Comparison of ENCODE assay signal across 15 cellular contexts in genomic region chr1:155185783-155186265, GRCh38. TPM values are rescaled to one million over a fixed set of nuclear protein-coding genes. Genes with fewer than 3 reads are reported as not detected.
DNase-seq lines count a peak whose midpoint lies in the region; ATAC-seq and TF ChIP-seq lines count a peak whose summit lies in the region.
"Had no signal": no experiment of that assay in that cellular context is flagged by ENCODE, and none has a peak within 500 bp of the region (broad histone marks: within the 10 kb centered on the region; RNA-seq: fewer than 3 reads in every experiment).

No MANE protein-coding gene starts in this region.

- H3K9me2 ChIP-seq in SK-N-SH: no peaks in the 10 kb centered on the region

- no peaks in the 10 kb centered on the region for H3K79me2 ChIP-seq in SK-N-SH (ENCODE audit: insufficient read depth)

- peaks cover 6% of the 10 kb centered on the region for H3K36me3 Mint-ChIP-seq in activated naive CD8-positive, alpha-beta T cell treated with anti-CD3 and anti-CD28 coated beads for 36 hours
- peaks cover 4% of the 10 kb centered on the region for H3K36me3 Mint-ChIP-seq in activated naive CD8-positive, alpha-beta T cell treated with anti-CD3 and anti-CD28 coated beads, Interleukin-2, amount 50 U/mL, for 24 hours (ENCODE audit: low read depth)
- peaks cover 33% of the 10 kb centered on the region for H3K36me3 Mint-ChIP-seq in MCF 10A (ENCODE audit: insufficient read depth, unreplicated experiment)
- peaks cover 5% of the 10 kb centered on the region; the same call in 1 of the 2 replicates for H3K36me3 Mint-ChIP-seq in HFFc6 (ENCODE audit: low read depth)
- H3K36me3 Mint-ChIP-seq: naive B cell had no signal

- no peak for DNase-seq in activated naive CD8-positive, alpha-beta T cell treated with anti-CD3 and anti-CD28 coated beads for 36 hours
- DNase-seq in activated naive CD8-positive, alpha-beta T cell treated with anti-CD3 and anti-CD28 coated beads, Interleukin-2, amount 50 U/mL, for 24 hours: no peak
- DNase-seq in MCF 10A (ENCODE audit: unreplicated experiment) (no peak), HFFc6 (no peak), SK-N-SH (no peak), NCI-H2196 (lab: John Stamatoyannopoulos, UW; ENCODE audit: unreplicated experiment) (no peak)
- DNase-seq: activated CD4-positive, alpha-beta T cell treated with anti-CD3 and anti-CD28 coated beads, Interleukin-2, amount 10 ng/mL, durations not matched to agents 7 days and 5 days; activated naive CD4-positive, alpha-beta T cell treated with anti-CD3 and anti-CD28 coated beads, Interleukin-2, amount 50 U/mL, for 16 hours; NCI-H2081; SW 1271 had no signal

- H3K27me3 Mint-ChIP-seq in activated naive CD8-positive, alpha-beta T cell treated with anti-CD3 and anti-CD28 coated beads for 36 hours: no peaks in the 10 kb centered on the region
- no peaks in the 10 kb centered on the region for H3K27me3 Mint-ChIP-seq in activated naive CD8-positive, alpha-beta T cell treated with anti-CD3 and anti-CD28 coated beads, Interleukin-2, amount 50 U/mL, for 24 hours
- no peaks in the 10 kb centered on the region for H3K27me3 Mint-ChIP-seq in MCF 10A (ENCODE audit: insufficient read depth, unreplicated experiment)
- H3K27me3 Mint-ChIP-seq in HFFc6 (ENCODE audit: insufficient read depth): no peaks in the 10 kb centered on the region; the same call in 1 of the 2 replicates
- H3K27me3 Mint-ChIP-seq: activated CD4-positive, alpha-beta T cell treated with anti-CD3 and anti-CD28 coated beads, Interleukin-2, amount 10 ng/mL, durations not matched to agents 7 days and 5 days; naive B cell had no signal

- H3K27ac ChIP-seq in mucosa of rectum (ENCODE audit: low read depth in 2 of 2, low read length in 2 of 2) (peak overlapping the region; percentile 77 to 79), SK-N-SH (ENCODE audit: low read depth in 2 of 2, low read length in 1 of 2) (peak overlapping the region in 1 of 2 experiments; percentile 62; a peak in 1 of 4 replicates)
- H3K27ac ChIP-seq: KMS-11 had no signal

- H2AFZ ChIP-seq in SK-N-SH (ENCODE audit: low read depth): no peak overlapping the region

- CTCF ChIA-PET in MCF 10A (lab: Yijun Ruan, JAX): interaction anchor here (0.6 to 2.7 kb wide), 5 partner anchors 8 to 48 kb away, joined by 4 to 18 read pairs (median 15); partner anchors contain the start of gene KRTCAP2
- CTCF ChIA-PET in SK-N-SH (lab: Yijun Ruan, JAX): interaction anchor here (0.6 to 5.4 kb wide), 8 partner anchors 8 to 109 kb away, joined by 3 to 60 read pairs (median 4); partner anchors contain the start of genes KRTCAP2 and TRIM46

- H3K9me3 ChIP-seq in mucosa of rectum (ENCODE audit: control insufficient read depth in 2 of 2, low read length in 2 of 2) (no peaks in the 10 kb centered on the region), SK-N-SH (no peaks in the 10 kb centered on the region)

- intact Hi-C loops in MCF 10A (cut with micrococcal nuclease): no loop called here

- no peaks in the 10 kb centered on the region for H3K27me3 ChIP-seq in mucosa of rectum (ENCODE audit: control insufficient read depth in 2 of 2, insufficient read depth in 2 of 2, low read length in 2 of 2)
- no peaks in the 10 kb centered on the region for H3K27me3 ChIP-seq in SK-N-SH (ENCODE audit: insufficient read depth)

- POLR2A ChIA-PET in MCF 10A (lab: Yijun Ruan, JAX): interaction anchor here (0.7 to 15.7 kb wide), 3 partner anchors 9 to 1218 kb away, joined by 3 to 215 read pairs (median 4); no protein-coding TSS in a partner anchor
- POLR2A ChIA-PET in SK-N-SH (lab: Yijun Ruan, JAX): interaction anchor here (0.6 to 2.0 kb wide), 2 partner anchors 8 to 11 kb away, joined by 3 to 19 read pairs; no protein-coding TSS in a partner anchor

- no peak for ATAC-seq in activated naive CD8-positive, alpha-beta T cell treated with anti-CD3 and anti-CD28 coated beads, Interleukin-2, amount 50 U/mL, for 24 hours
- no peak for ATAC-seq in GM18870 (IDR thresholded peaks at IDR 0.05; ENCODE audit: unreplicated experiment)

- no peaks in the 10 kb centered on the region for H4K20me1 ChIP-seq in SK-N-SH (ENCODE audit: insufficient read depth)

- peaks cover 4% of the 10 kb centered on the region for H3K4me1 Mint-ChIP-seq in activated naive CD8-positive, alpha-beta T cell treated with anti-CD3 and anti-CD28 coated beads for 36 hours
- peaks cover 2% of the 10 kb centered on the region for H3K4me1 Mint-ChIP-seq in activated naive CD8-positive, alpha-beta T cell treated with anti-CD3 and anti-CD28 coated beads, Interleukin-2, amount 50 U/mL, for 24 hours
- H3K4me1 Mint-ChIP-seq in MCF 10A (ENCODE audit: insufficient read depth, unreplicated experiment) (peaks cover 21% of the 10 kb centered on the region), HFFc6 (ENCODE audit: low read depth) (0 out of 2 replicates have a peak, but pooled peaks cover 7% of the 10 kb centered on the region)

- H3K4me2 ChIP-seq in SK-N-SH: no peak overlapping the region
- H3K4me2 ChIP-seq: KMS-11, smooth muscle cell had no signal

- 80% methylated on average over 5 of the region's 9 CpGs for WGBS in SK-N-SH (ENCODE audit: low lambda C conversion rate)

- TF ChIP-seq EP300 in SK-N-SH (IDR thresholded peaks at IDR 0.05; ENCODE audit: borderline replicate concordance in 1 of 2, low read depth in 1 of 2, low read length in 1 of 2): no peak

- no peak overlapping the region for H3K4me3 Mint-ChIP-seq in activated naive CD8-positive, alpha-beta T cell treated with anti-CD3 and anti-CD28 coated beads for 36 hours
- no peak overlapping the region for H3K4me3 Mint-ChIP-seq in activated naive CD8-positive, alpha-beta T cell treated with anti-CD3 and anti-CD28 coated beads, Interleukin-2, amount 50 U/mL, for 24 hours
- no peak overlapping the region for H3K4me3 Mint-ChIP-seq in MCF 10A (ENCODE audit: unreplicated experiment)
- no peak overlapping the region for H3K4me3 Mint-ChIP-seq in HFFc6
- H3K4me3 Mint-ChIP-seq: activated CD4-positive, alpha-beta T cell treated with anti-CD3 and anti-CD28 coated beads, Interleukin-2, amount 10 ng/mL, durations not matched to agents 7 days and 5 days had no signal

- H3K4me3 ChIP-seq in mucosa of rectum (ENCODE audit: low read length in 2 of 2) (no peak overlapping the region), SK-N-SH (ENCODE audit: low read depth in 2 of 2, low read length in 1 of 2) (no peak overlapping the region)
- H3K4me3 ChIP-seq: smooth muscle cell had no signal

- H3K4me1 ChIP-seq in mucosa of rectum (ENCODE audit: control insufficient read depth in 2 of 2, insufficient read depth in 2 of 2, low read length in 2 of 2) (peaks cover 34 to 37% of the 10 kb centered on the region in 2 donors), SK-N-SH (ENCODE audit: control insufficient read depth in 1 of 2, insufficient read depth in 2 of 2, low read depth in 1 of 2, low read length in 1 of 2) (peaks cover 0 to 25% of the 10 kb centered on the region in 2 experiments; a peak in 1 of 4 replicates)

- H3K27ac Mint-ChIP-seq in activated naive CD8-positive, alpha-beta T cell treated with anti-CD3 and anti-CD28 coated beads for 36 hours: peak overlapping the region; percentile 11
- no peak overlapping the region for H3K27ac Mint-ChIP-seq in activated naive CD8-positive, alpha-beta T cell treated with anti-CD3 and anti-CD28 coated beads, Interleukin-2, amount 50 U/mL, for 24 hours
- H3K27ac Mint-ChIP-seq in MCF 10A (ENCODE audit: low read depth, unreplicated experiment) (peak overlapping the region; percentile 51), HFFc6 (no peak overlapping the region)
- H3K27ac Mint-ChIP-seq: activated CD4-positive, alpha-beta T cell treated with anti-CD3 and anti-CD28 coated beads, Interleukin-2, amount 10 ng/mL, durations not matched to agents 7 days and 5 days had no signal

- H3K36me3 ChIP-seq in mucosa of rectum (ENCODE audit: control insufficient read depth in 2 of 2, insufficient read depth in 2 of 2, low read length in 2 of 2): peaks cover 0 to 2% of the 10 kb centered on the region in 2 donors
- peaks cover under 1 to 17% of the 10 kb centered on the region in 2 experiments for H3K36me3 ChIP-seq in SK-N-SH (replicated peaks in 1 of 2; ENCODE audit: control insufficient read depth in 1 of 2, insufficient read depth in 2 of 2, low read length in 1 of 2)

- H3K9me3 Mint-ChIP-seq in activated naive CD8-positive, alpha-beta T cell treated with anti-CD3 and anti-CD28 coated beads for 36 hours: no peaks in the 10 kb centered on the region
- no peaks in the 10 kb centered on the region for H3K9me3 Mint-ChIP-seq in activated naive CD8-positive, alpha-beta T cell treated with anti-CD3 and anti-CD28 coated beads, Interleukin-2, amount 50 U/mL, for 24 hours
- H3K9me3 Mint-ChIP-seq in MCF 10A (ENCODE audit: unreplicated experiment) (no peaks in the 10 kb centered on the region), HFFc6 (no peaks in the 10 kb centered on the region)
- H3K9me3 Mint-ChIP-seq: activated CD4-positive, alpha-beta T cell treated with anti-CD3 and anti-CD28 coated beads, Interleukin-2, amount 10 ng/mL, durations not matched to agents 7 days and 5 days had no signal

- TF ChIP-seq RAD21 in SK-N-SH (IDR thresholded peaks at IDR 0.05; ENCODE audit: low read length): no peak

- H3K9ac ChIP-seq in mucosa of rectum (ENCODE audit: low read depth in 1 of 2, low read length in 2 of 2) (peak overlapping the region; percentile 38 to 54), SK-N-SH (no peak overlapping the region)
- H3K9ac ChIP-seq: KMS-11 had no signal

- no TSS peak for BruUV-seq in MCF 10A (replicated peaks; lab: Mats Ljungman, UMichigan)

- peaks cover 4% of the 10 kb centered on the region for H3F3A ChIP-seq in SK-N-SH (replicated peaks; ENCODE audit: insufficient read depth)

- no peak for TF ChIP-seq CTCF in MCF 10A (IDR thresholded peaks at IDR 0.05; ENCODE audit: unreplicated experiment)
- TF ChIP-seq CTCF in HFFc6 (IDR thresholded peaks at IDR 0.05): no peak
- TF ChIP-seq CTCF in SK-N-SH (IDR thresholded peaks at IDR 0.05): no peak

RNA-seq across cellular contexts. Expression of gene TRIM46, which starts 12.2 kb away (rescaled TPM):
- total RNA-seq in activated naive CD8-positive, alpha-beta T cell treated with anti-CD3 and anti-CD28 coated beads for 36 hours: 1 to 10 TPM; 4.6 to 4.9 TPM
- 0.21 and 0.32 TPM in 2 replicates for total RNA-seq in MCF 10A (2022)
- total RNA-seq in HFFc6 (2021; fragmentation: NEBNext Ultra II Directional; extraction: Animal tissue kit (Norgen Biotek cat#: 25700)): 1 to 10 TPM; 5.1 to 7.1 (median 6.1) TPM
- polyA plus RNA-seq in SK-N-SH (2012; rRNA removed): 12.3 and 12.7 TPM in 2 replicates
- polyA plus RNA-seq in SK-N-SH (2012; cell fraction: cytosol; rRNA removed): 3.4 and 6.0 TPM in 2 replicates
- polyA plus RNA-seq in SK-N-SH (2012; cell fraction: nucleus; rRNA removed): 58.4 and 75.1 TPM in 2 replicates

RNA-seq across cellular contexts. Expression of gene KRTCAP2, which starts 12.7 kb away (rescaled TPM):
- 100 to 1,000 TPM; 135 to 145 TPM for total RNA-seq in activated naive CD8-positive, alpha-beta T cell treated with anti-CD3 and anti-CD28 coated beads for 36 hours
- 313 and 383 TPM in 2 replicates for total RNA-seq in MCF 10A (2022)
- total RNA-seq in HFFc6 (2021; fragmentation: NEBNext Ultra II Directional; extraction: Animal tissue kit (Norgen Biotek cat#: 25700)): 100 to 1,000 TPM; 231 to 351 (median 285) TPM
- 203 and 238 TPM in 2 replicates for polyA plus RNA-seq in SK-N-SH (2012; rRNA removed)
- polyA plus RNA-seq in SK-N-SH (2012; cell fraction: cytosol; rRNA removed): 133 and 181 TPM in 2 replicates
- polyA plus RNA-seq in SK-N-SH (2012; cell fraction: nucleus; rRNA removed): 254 and 311 TPM in 2 replicates

RNA-seq across cellular contexts. Expression of gene THBS3, which starts 21.9 kb away (rescaled TPM):
- 1 to 10 TPM; 7.4 to 9.3 TPM for total RNA-seq in activated naive CD8-positive, alpha-beta T cell treated with anti-CD3 and anti-CD28 coated beads for 36 hours
- total RNA-seq in MCF 10A (2022): 33.0 and 34.4 TPM in 2 replicates
- total RNA-seq in HFFc6 (2021; fragmentation: NEBNext Ultra II Directional; extraction: Animal tissue kit (Norgen Biotek cat#: 25700)): 10 to 100 TPM; 13.9 to 20.3 (median 16.9) TPM
- polyA plus RNA-seq in SK-N-SH (2012; rRNA removed): 124 and 162 TPM in 2 replicates
- 61.2 and 79.2 TPM in 2 replicates for polyA plus RNA-seq in SK-N-SH (2012; cell fraction: cytosol; rRNA removed)
- polyA plus RNA-seq in SK-N-SH (2012; cell fraction: nucleus; rRNA removed): 430 and 590 TPM in 2 replicates

RNA-seq across cellular contexts. Expression of gene MTX1, which starts 22.7 kb away (rescaled TPM):
- total RNA-seq in activated naive CD8-positive, alpha-beta T cell treated with anti-CD3 and anti-CD28 coated beads for 36 hours: 10 to 100 TPM; 68.0 to 72.5 TPM
- total RNA-seq in MCF 10A (2022): 64.6 and 67.4 TPM in 2 replicates
- 10 to 100 TPM; 49.8 to 55.4 (median 51.5) TPM for total RNA-seq in HFFc6 (2021; fragmentation: NEBNext Ultra II Directional; extraction: Animal tissue kit (Norgen Biotek cat#: 25700))
- polyA plus RNA-seq in SK-N-SH (2012; rRNA removed): 79.1 TPM in 2 replicates
- polyA plus RNA-seq in SK-N-SH (2012; cell fraction: cytosol; rRNA removed): 38.5 and 57.4 TPM in 2 replicates
- polyA plus RNA-seq in SK-N-SH (2012; cell fraction: nucleus; rRNA removed): 75.0 and 79.6 TPM in 2 replicates

RNA-seq across cellular contexts. Expression of gene DPM3, which starts 45.5 kb away (rescaled TPM):
- 10 to 100 TPM; 26.8 to 29.2 TPM for total RNA-seq in activated naive CD8-positive, alpha-beta T cell treated with anti-CD3 and anti-CD28 coated beads for 36 hours
- total RNA-seq in MCF 10A (2022): 79.7 and 86.4 TPM in 2 replicates
- total RNA-seq in HFFc6 (2021; fragmentation: NEBNext Ultra II Directional; extraction: Animal tissue kit (Norgen Biotek cat#: 25700)): 100 to 1,000 TPM in 1 of 6 experiments, 10 to 100 TPM in 5; 66.2 to 110 (median 86.2) TPM
- polyA plus RNA-seq in SK-N-SH (2012; rRNA removed): 307 and 317 TPM in 2 replicates
- polyA plus RNA-seq in SK-N-SH (2012; cell fraction: cytosol; rRNA removed): 125 and 194 TPM in 2 replicates
- 90.2 and 194 TPM in 2 replicates for polyA plus RNA-seq in SK-N-SH (2012; cell fraction: nucleus; rRNA removed)

Comparison
In these comparisons a context has a peak if more than half of its experiments do, and no peak if none do; other contexts are left out.
1. H3K27ac Mint-ChIP-seq: peak in activated naive CD8-positive, alpha-beta T cell treated with anti-CD3 and anti-CD28 coated beads for 36 hours (single experiment) and MCF 10A (single experiment); none in activated naive CD8-positive, alpha-beta T cell treated with anti-CD3 and anti-CD28 coated beads, Interleukin-2, amount 50 U/mL, for 24 hours (single experiment) and HFFc6 (single experiment).